In the genomic region with DNA sequence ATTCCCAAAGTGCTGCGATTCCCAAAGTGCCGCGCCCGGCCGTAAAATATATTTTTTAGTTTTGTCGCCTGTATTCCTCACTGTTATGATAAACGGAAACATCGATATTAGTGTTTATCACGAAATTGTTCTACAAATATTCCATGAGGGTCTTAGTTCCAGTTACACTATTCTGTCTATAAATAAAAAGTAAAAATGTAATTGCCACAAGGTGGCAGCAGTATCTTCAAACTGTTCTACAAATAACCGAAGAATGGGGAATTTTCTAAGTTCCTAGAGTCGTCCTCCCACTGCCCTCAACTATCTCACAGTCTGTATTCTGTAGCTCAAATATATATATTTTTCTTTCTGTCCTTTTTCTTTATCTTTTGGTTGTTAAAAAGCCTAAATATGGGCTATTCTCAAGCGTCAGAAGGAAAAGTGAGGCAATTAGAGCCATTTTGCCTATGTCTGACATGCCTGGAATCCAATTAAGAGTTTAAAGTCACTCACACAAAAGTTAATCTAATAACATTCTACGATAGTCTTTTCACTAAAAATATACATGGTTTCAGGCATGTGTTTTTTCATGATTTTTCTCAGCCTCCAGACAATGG, we compare ENCODE assay signal across 8 cellular contexts. TPM values are rescaled to one million over a fixed set of nuclear protein-coding genes. Genes with fewer than 3 reads are reported as not detected.
A peak's percentile ranks its signal among the peaks of the same experiment; 100 is the strongest.
DNase-seq lines count a peak whose midpoint lies in the region; ATAC-seq, FAIRE-seq and TF ChIP-seq lines count a peak whose summit lies in the region.

No MANE protein-coding gene starts in this region.

- H3K4ac ChIP-seq in H1 (replicated peaks; ENCODE audit: insufficient read length, low read depth, low read length): no peak overlapping the region

- no peak overlapping the region for H4K5ac ChIP-seq in H1 (ENCODE audit: insufficient read length, low read depth, low read length)

- TF ChIP-seq RAD21 in H1 (IDR thresholded peaks at IDR 0.05 in 1 of 2, conservative IDR thresholded peaks at IDR 0.05 in 1 of 2; ENCODE audit: low read depth in 2 of 2, low read length in 2 of 2): peak; percentile 66 to 69

- no peak overlapping the region for H3K18ac ChIP-seq in H1 (ENCODE audit: extremely low read depth, low read length)

- no peaks in the 10 kb centered on the region for H3K9me3 ChIP-seq in H1 (ENCODE audit: insufficient read depth in 2 of 2, low read depth in 1 of 2, low read length in 1 of 2)
- no peaks in the 10 kb centered on the region for H3K9me3 ChIP-seq in parathyroid adenoma (ENCODE audit: control insufficient read depth, low read length)

- H3K14ac ChIP-seq in H1 (ENCODE audit: insufficient read length): no peak overlapping the region

- no peak overlapping the region for H2BK20ac ChIP-seq in H1 (ENCODE audit: low read length)

- H3K27me3 ChIP-seq in H1 (replicated peaks in 1 of 4; ENCODE audit: control insufficient read depth in 3 of 4, extremely low read depth in 1 of 4, insufficient read depth in 3 of 4, low read length in 3 of 4): no peaks in the 10 kb centered on the region
- no peaks in the 10 kb centered on the region for H3K27me3 ChIP-seq in parathyroid adenoma (ENCODE audit: control insufficient read depth, insufficient read depth, low read length)

- H3K4me2 ChIP-seq in H1 (ENCODE audit: insufficient read depth in 1 of 2, low read depth in 2 of 2, low read length in 2 of 2) (no peak overlapping the region), parathyroid adenoma (ENCODE audit: low read length) (peak overlapping the region; percentile 48)

- no peak overlapping the region for H2BK12ac ChIP-seq in H1 (ENCODE audit: low read depth, low read length)

- no peaks in the 10 kb centered on the region for H3K23me2 ChIP-seq in H1 (ENCODE audit: low read depth, low read length)

- no peak overlapping the region for H3K9ac ChIP-seq in H1 (replicated peaks in 1 of 4; ENCODE audit: extremely low read depth in 1 of 4, low read depth in 3 of 4, low read length in 3 of 4)
- H3K9ac ChIP-seq in parathyroid adenoma: no peak overlapping the region

- H3K27ac ChIP-seq in H1 (ENCODE audit: low read depth, low read length): no peak overlapping the region
- no peak overlapping the region for H3K27ac ChIP-seq in parathyroid adenoma

- no peak overlapping the region for H3K56ac ChIP-seq in H1 (replicated peaks; ENCODE audit: insufficient read length, low read depth, low read length)

- H3K4me1 ChIP-seq in H1 (replicated peaks in 1 of 4; ENCODE audit: control insufficient read depth in 3 of 4, insufficient read depth in 4 of 4, low read length in 3 of 4) (no peaks in the 10 kb centered on the region), parathyroid adenoma (no peaks in the 10 kb centered on the region)

- CTCF ChIA-PET in H1 (lab: Charles Lee; ENCODE audit: partially characterized antibody): interaction anchor here (0.5 to 3.2 kb wide), 19 partner anchors 10 to 1841 kb away, joined by 3 to 34 read pairs (median 4); a partner anchor contains a TSS

- H2BK120ac ChIP-seq in H1 (replicated peaks; ENCODE audit: low read depth, low read length): no peak overlapping the region

- no peak overlapping the region for H2AK5ac ChIP-seq in H1 (ENCODE audit: low read depth, low read length)

- H3K4me3 ChIP-seq in H1 (ENCODE audit: extremely low read depth in 1 of 4, insufficient read depth in 2 of 4, low read depth in 3 of 4, low read length in 4 of 4): no peak overlapping the region
- H3K4me3 ChIP-seq in parathyroid adenoma (ENCODE audit: low read depth, low read length): peak overlapping the region; percentile 36

- no peak for TF ChIP-seq POLR2A in H1 (IDR thresholded peaks at IDR 0.05; ENCODE audit: control extremely low read depth in 1 of 2, low read depth in 2 of 2, low read length in 2 of 2)

- peak; percentile 73 for ATAC-seq in HG02885 (IDR thresholded peaks at IDR 0.05; ENCODE audit: poor library complexity, unreplicated experiment)

- intact Hi-C loops in posterior vena cava (cut with DNase I): no loop called here

- no peak for TF ChIP-seq EP300 in H1 (IDR thresholded peaks at IDR 0.05; ENCODE audit: borderline replicate concordance in 1 of 2, low read depth in 2 of 2, low read length in 2 of 2)

- POLR2A ChIA-PET in H1 (lab: Charles Lee; ENCODE audit: partially characterized antibody): no interaction called here

- no peaks in the 10 kb centered on the region for H3K79me1 ChIP-seq in H1 (ENCODE audit: low read depth, low read length)

- TF ChIP-seq CTCF in H1 (IDR thresholded peaks at IDR 0.05; ENCODE audit: control extremely low read depth in 1 of 3, insufficient read depth in 1 of 3, low read depth in 1 of 3, low read length in 3 of 3): peak in 2 of 3 experiments; percentile 38 to 44; a peak in 2 of 4 replicates
- peak; percentile 42 for TF ChIP-seq CTCF in parathyroid adenoma (IDR thresholded peaks at IDR 0.05)

- no peak overlapping the region for H2BK5ac ChIP-seq in H1 (ENCODE audit: low read depth, low read length)

- H4K20me1 ChIP-seq in H1 (replicated peaks in 1 of 2; ENCODE audit: control insufficient read depth in 1 of 2, insufficient read depth in 2 of 2, low read length in 2 of 2): no peaks in the 10 kb centered on the region

- H2AFZ ChIP-seq in H1 (ENCODE audit: low read length): peak overlapping the region; percentile 86
- peak overlapping the region; percentile 6 for H2AFZ ChIP-seq in parathyroid adenoma

- no peak overlapping the region for H2BK15ac ChIP-seq in H1 (ENCODE audit: low read length)

- no peak overlapping the region for H4K8ac ChIP-seq in H1 (ENCODE audit: extremely low read depth, insufficient read depth, low read length)

- DNase-seq in GM03348 (ENCODE audit: low spot score): peak; percentile 50
- DNase-seq in NCI-H748 treated with DMSO at 0.1 percent for 48 hours (lab: John Stamatoyannopoulos, UW): peak; percentile 68
- peak in 1 of 2 experiments; percentile 47 for DNase-seq in H1 (ENCODE audit: low read depth in 1 of 2, low spot score in 2 of 2)
- DNase-seq in effector CD8-positive, alpha-beta T cell (lab: John Stamatoyannopoulos, UW): no peak
- no peak for DNase-seq in posterior vena cava (ENCODE audit: low spot score)
- DNase-seq in GOT3 (lab: John Stamatoyannopoulos, UW): no peak

- FAIRE-seq in H1 (lab: Jason Lieb, UNC): no peak

- no peaks in the 10 kb centered on the region for H3K36me3 ChIP-seq in H1 (ENCODE audit: control insufficient read depth in 2 of 4, insufficient read depth in 4 of 4, low read length in 3 of 4)
- no peaks in the 10 kb centered on the region for H3K36me3 ChIP-seq in parathyroid adenoma (ENCODE audit: control insufficient read depth, insufficient read depth, low read length)

- no peak overlapping the region for H3K23ac ChIP-seq in H1 (ENCODE audit: insufficient read length)

- H4K91ac ChIP-seq in H1 (replicated peaks; ENCODE audit: insufficient read length, low read length): no peak overlapping the region

- no peaks in the 10 kb centered on the region for H3K79me2 ChIP-seq in H1 (ENCODE audit: control insufficient read depth in 1 of 2, insufficient read depth in 2 of 2, low read length in 2 of 2)
- H3K79me2 ChIP-seq in parathyroid adenoma: no peaks in the 10 kb centered on the region

- WGBS in H1 (ENCODE audit: extremely low coverage in 1 of 2, insufficient coverage in 1 of 2, insufficient read length in 1 of 2, insufficient replicate concordance in 2 of 2, low coverage in 1 of 2, low lambda C conversion rate in 2 of 2, missing lambda C conversion rate in 1 of 2), 2 experiments: 56% methylated on average over 13 of the region's 13 CpGs; no CpG with 5 or more reads in 1 of the 2 experiments

TF ChIP-seq in H1, 55 proteins besides CTCF, POLR2A, EP300 and RAD21:
- TF ChIP-seq, protein P1, sequence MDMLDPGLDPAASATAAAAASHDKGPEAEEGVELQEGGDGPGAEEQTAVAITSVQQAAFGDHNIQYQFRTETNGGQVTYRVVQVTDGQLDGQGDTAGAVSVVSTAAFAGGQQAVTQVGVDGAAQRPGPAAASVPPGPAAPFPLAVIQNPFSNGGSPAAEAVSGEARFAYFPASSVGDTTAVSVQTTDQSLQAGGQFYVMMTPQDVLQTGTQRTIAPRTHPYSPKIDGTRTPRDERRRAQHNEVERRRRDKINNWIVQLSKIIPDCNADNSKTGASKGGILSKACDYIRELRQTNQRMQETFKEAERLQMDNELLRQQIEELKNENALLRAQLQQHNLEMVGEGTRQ (IDR thresholded peaks at IDR 0.05; ENCODE audit: low read length): no peak

RNA-seq across cellular contexts. Expression of a gene that starts 14.1 kb away (rescaled TPM):
- 2.9 and 3.2 TPM in 2 replicates for total RNA-seq in H1 (2021; fragmentation: NEBNext Ultra II Directional; extraction: Animal tissue kit (Norgen Biotek cat#: 25700))
- 1.6 and 2.6 TPM in 2 replicates for polyA plus RNA-seq in H1 (2011; rRNA removed)
- 2.6 TPM for polyA plus RNA-seq in H1 (2011; cell fraction: cytosol; rRNA removed)
- polyA plus RNA-seq in H1 (2011; cell fraction: nucleus; rRNA removed): 1.7 TPM
- polyA plus RNA-seq in H1 (2012, experiment 1 of 2): 1.8 to 3.0 TPM (median 2.2 TPM) in 4 replicates
- polyA plus RNA-seq in H1 (2012, experiment 2 of 2): 5.4 TPM
- 4.8 TPM for polyA plus RNA-seq in H1 (2013, experiment 1 of 2)
- polyA plus RNA-seq in H1 (2013, experiment 2 of 2): 3.7 TPM
- 0.73 and 1.2 TPM in 2 replicates for polyA minus RNA-seq in H1 (2011; rRNA and poly(A)+ RNA removed)
- polyA minus RNA-seq in H1 (2011; cell fraction: cytosol; rRNA and poly(A)+ RNA removed): 1.9 TPM
- 2.4 TPM for polyA minus RNA-seq in H1 (2011; cell fraction: nucleus; rRNA and poly(A)+ RNA removed)
- 1 to 10 TPM; 3.9 to 6.8 TPM for total RNA-seq in posterior vena cava

RNA-seq across cellular contexts. Expression of a gene that starts 49.2 kb away (rescaled TPM):
- total RNA-seq in H1 (2021; fragmentation: NEBNext Ultra II Directional; extraction: Animal tissue kit (Norgen Biotek cat#: 25700)): 0.22 TPM in 1 of 2 replicates, not detected in the other
- polyA plus RNA-seq in H1 (2011; rRNA removed): 0.06 and 0.09 TPM in 2 replicates
- polyA plus RNA-seq in H1 (2011; cell fraction: cytosol; rRNA removed): 0.08 TPM
- 0.04 TPM for polyA plus RNA-seq in H1 (2011; cell fraction: nucleus; rRNA removed)
- 0.11 TPM in 1 of 4 replicates, not detected in the others for polyA plus RNA-seq in H1 (2012, experiment 1 of 2)
- polyA plus RNA-seq in H1 (2012, experiment 2 of 2): 0.08 TPM
- 0.20 TPM for polyA plus RNA-seq in H1 (2013, experiment 1 of 2)
- polyA plus RNA-seq in H1 (2013, experiment 2 of 2): 0.18 TPM
- not detected in 2 replicates for polyA minus RNA-seq in H1 (2011; rRNA and poly(A)+ RNA removed)
- polyA minus RNA-seq in H1 (2011; cell fraction: cytosol; rRNA and poly(A)+ RNA removed): not detected
- polyA minus RNA-seq in H1 (2011; cell fraction: nucleus; rRNA and poly(A)+ RNA removed): not detected
- not detected for total RNA-seq in posterior vena cava

Comparison
In these comparisons a context has a peak if more than half of its experiments do, and no peak if none do; other contexts are left out.
1. DNase-seq: peak in GM03348 (single experiment) and NCI-H748 treated with DMSO at 0.1 percent for 48 hours (single experiment); none in effector CD8-positive, alpha-beta T cell (single experiment), posterior vena cava (single experiment) and GOT3 (single experiment).